In genomic region chr13:112136095-112136494, GRCh38 we compare ENCODE assay signal across 1 cellular context.
TF ChIP-seq lines count a peak whose summit lies in the region.

No MANE protein-coding gene starts in this region.

TF ChIP-seq in H1, 55 proteins besides CTCF, POLR2A, EP300 and RAD21:
- no peak for TF ChIP-seq KDM5A (IDR thresholded peaks at IDR 0.05; ENCODE audit: low read length)
- no peak for TF ChIP-seq TEAD4 (IDR thresholded peaks at IDR 0.05; ENCODE audit: low read depth, low read length)
- no peak for TF ChIP-seq RNF2 (IDR thresholded peaks at IDR 0.05; ENCODE audit: borderline replicate concordance, low read depth, low read length, missing control alignments, poor library complexity, severe bottlenecking)
- no peak for TF ChIP-seq GTF2F1 (IDR thresholded peaks at IDR 0.05; ENCODE audit: borderline replicate concordance, low read depth, low read length)
- no peak for TF ChIP-seq MAX (IDR thresholded peaks at IDR 0.05)
- no peak for TF ChIP-seq POU5F1 (IDR thresholded peaks at IDR 0.05; ENCODE audit: low read depth, low read length)
- no peak for TF ChIP-seq ZNF274 (IDR thresholded peaks at IDR 0.05; ENCODE audit: borderline replicate concordance, extremely low read depth, low read length)
- TF ChIP-seq KDM1A (IDR thresholded peaks at IDR 0.05; ENCODE audit: borderline replicate concordance, low read length), result no peak
- TF ChIP-seq CHD2 (IDR thresholded peaks at IDR 0.05; ENCODE audit: low read length), result no peak
- no peak for TF ChIP-seq ATF3 (IDR thresholded peaks at IDR 0.05; ENCODE audit: insufficient read depth, low read depth, low read length)
- TF ChIP-seq SAP30 (IDR thresholded peaks at IDR 0.05; ENCODE audit: insufficient read depth, insufficient replicate concordance, low read length), result no peak
- TF ChIP-seq TBP (IDR thresholded peaks at IDR 0.05; ENCODE audit: low read depth, low read length), result no peak
